In genomic region chr19:2722541-2723344, GRCh38 we compare ENCODE assay signal across 1 cellular context.
TF ChIP-seq lines count a peak whose summit lies in the region.

No MANE protein-coding gene starts in this region.

TF ChIP-seq in K562, 482 proteins besides CTCF, POLR2A, EP300 and RAD21 (continued from another document and continues in another):
- 0 out of 2 replicates have a peak, but pooled peaks have one; percentile 7 for TF ChIP-seq ATF1 (CRISPR knock-in tag; IDR thresholded peaks at IDR 0.05)
- TF ChIP-seq ATF1 (tag; IDR thresholded peaks at IDR 0.05) = peak; percentile 89
- no peak for TF ChIP-seq ZMIZ1 (IDR thresholded peaks at IDR 0.05; ENCODE audit: low read depth in 2 of 2, low read length in 2 of 2)
- peak; percentile 65; the same call in 1 of the 2 replicates for TF ChIP-seq ZBTB9 (CRISPR knock-in tag; IDR thresholded peaks at IDR 0.05)
- no peak for TF ChIP-seq ZNF12 (CRISPR knock-in tag; IDR thresholded peaks at IDR 0.05)
- TF ChIP-seq CREB3L1 (IDR thresholded peaks at IDR 0.05; ENCODE audit: borderline replicate concordance, low read depth) = no peak
- no peak for TF ChIP-seq AFF1 (IDR thresholded peaks at IDR 0.05; ENCODE audit: low read depth in 1 of 2, partially characterized antibody in 2 of 2)
- TF ChIP-seq PPARD (CRISPR knock-in tag; IDR thresholded peaks at IDR 0.05) = no peak
- TF ChIP-seq POLR3A (IDR thresholded peaks at IDR 0.05; ENCODE audit: borderline replicate concordance, extremely low read depth, insufficient read depth, insufficient read length) = no peak
- no peak for TF ChIP-seq BRF1 (IDR thresholded peaks at IDR 0.05; ENCODE audit: borderline replicate concordance, extremely low read depth, insufficient read length)
- no peak for TF ChIP-seq ZNF76 (CRISPR knock-in tag; IDR thresholded peaks at IDR 0.05; ENCODE audit: borderline replicate concordance)
- no peak for TF ChIP-seq ZFP30 (CRISPR knock-in tag; IDR thresholded peaks at IDR 0.05; ENCODE audit: borderline replicate concordance)
- TF ChIP-seq RFX1 (IDR thresholded peaks at IDR 0.05) = no peak
- peak; percentile 65; the same call in 1 of the 2 replicates for TF ChIP-seq ZBTB2 (IDR thresholded peaks at IDR 0.05)
- TF ChIP-seq ATF2 (CRISPR knock-in tag; IDR thresholded peaks at IDR 0.05) = peak; percentile 77; the same call in 1 of the 2 replicates
- TF ChIP-seq TFAP4 (CRISPR knock-in tag; IDR thresholded peaks at IDR 0.05; ENCODE audit: borderline replicate concordance) = peak; percentile 70; the same call in 1 of the 2 replicates
- TF ChIP-seq RREB1 (CRISPR knock-in tag; IDR thresholded peaks at IDR 0.05) = no peak
- TF ChIP-seq ATF7 (IDR thresholded peaks at IDR 0.05) = peak; percentile 86
- TF ChIP-seq NR4A1 (CRISPR knock-in tag; IDR thresholded peaks at IDR 0.05) = no peak
- no peak for TF ChIP-seq NR4A1 (tag; IDR thresholded peaks at IDR 0.05)
- no peak for TF ChIP-seq ZNF778 (CRISPR knock-in tag; IDR thresholded peaks at IDR 0.05)
- TF ChIP-seq NEUROD1 (IDR thresholded peaks at IDR 0.05; ENCODE audit: borderline replicate concordance, low read depth, low read length, partially characterized antibody) = no peak
- peak in 1 of 2 experiments; percentile 45; a peak in 1 of 4 replicates for TF ChIP-seq NONO (IDR thresholded peaks at IDR 0.05; ENCODE audit: low read depth in 2 of 2, low read length in 1 of 2)
- TF ChIP-seq NFE2 (IDR thresholded peaks at IDR 0.05; ENCODE audit: low read depth) = peak; percentile 66; the same call in 1 of the 2 replicates
- no peak for TF ChIP-seq POLR2AphosphoS5 (IDR thresholded peaks at IDR 0.05; ENCODE audit: control insufficient read depth, insufficient read depth, low read depth, low read length)
- TF ChIP-seq E2F8 (IDR thresholded peaks at IDR 0.05; ENCODE audit: low read depth, partially characterized antibody) = no peak
- no peak for TF ChIP-seq ZNF263 (CRISPR knock-in tag; IDR thresholded peaks at IDR 0.05; ENCODE audit: borderline replicate concordance)
